ENCODE assay signal across 19 cellular contexts in genomic region chr16:2955779-2956565, GRCh38. TPM values are rescaled to one million over a fixed set of nuclear protein-coding genes. Genes with fewer than 3 reads are reported as not detected.
A peak's percentile ranks its signal among the peaks of the same experiment; 100 is the strongest.
DNase-seq lines count a peak whose midpoint lies in the region; TF ChIP-seq lines count a peak whose summit lies in the region.
"Had no signal": no experiment of that assay in that cellular context is flagged by ENCODE, and none has a peak within 500 bp of the region (broad histone marks: within the 10 kb centered on the region; RNA-seq: fewer than 3 reads in every experiment).

No MANE protein-coding gene starts in this region.

- no peak overlapping the region for H3K4me2 ChIP-seq in osteoblast (ENCODE audit: insufficient read depth, low read length)
- H3K4me2 ChIP-seq: KMS-11, SK-N-SH had no signal

- no peaks in the 10 kb centered on the region for H3K79me2 ChIP-seq in osteoblast (ENCODE audit: insufficient read depth, low read length)

- H3K4me1 ChIP-seq in osteoblast (ENCODE audit: insufficient read depth, low read length): no peaks in the 10 kb centered on the region

- TF ChIP-seq CTCF in NB4 (IDR thresholded peaks at IDR 0.05; ENCODE audit: low read depth, low read length): no peak
- TF ChIP-seq CTCF in osteoblast (IDR thresholded peaks at IDR 0.05; ENCODE audit: extremely low read depth, low read depth, low read length): no peak

- peak; percentile 27 for TF ChIP-seq POLR2A in NB4 (IDR thresholded peaks at IDR 0.05; ENCODE audit: extremely low read depth, insufficient read length)

- H3K27me3 ChIP-seq in osteoblast (ENCODE audit: insufficient read depth, low read length): peaks cover 18% of the 10 kb centered on the region

- no peaks in the 10 kb centered on the region for H3K9me3 ChIP-seq in osteoblast (ENCODE audit: low read depth, low read length)
- H3K9me3 ChIP-seq: SK-N-SH had no signal

- no peak overlapping the region for H3K27ac ChIP-seq in osteoblast (ENCODE audit: low read depth, low read length)
- H3K27ac ChIP-seq: KMS-11 had no signal

- H3K4me3 ChIP-seq in NB4 (ENCODE audit: low read depth, low read length) (no peak overlapping the region), osteoblast (ENCODE audit: insufficient read depth, low read length) (no peak overlapping the region)

- peak; percentile 38 for DNase-seq in SKM-1 treated with dmso at 0.1 percent for 144 hours (lab: John Stamatoyannopoulos, UW; ENCODE audit: unreplicated experiment)
- no peak for DNase-seq in SKM-1 (lab: John Stamatoyannopoulos, UW; ENCODE audit: unreplicated experiment)
- peak; percentile 83 for DNase-seq in NB4 (ENCODE audit: low read depth)
- peak; percentile 46 for DNase-seq in ecto neural progenitor cell (ENCODE audit: low spot score)
- DNase-seq in osteoblast (ENCODE audit: insufficient read length, low spot score, missing footprints): peak; percentile 73
- no peak for DNase-seq in DMS79 treated with DMSO at 0.1 percent for 48 hours (lab: John Stamatoyannopoulos, UW)
- no peak for DNase-seq in EL
- no peak for DNase-seq in NCI-H2107 (lab: John Stamatoyannopoulos, UW)
- DNase-seq: activated CD4-positive, alpha-beta T cell treated with anti-CD3 and anti-CD28 coated beads, Interleukin-2, amount 50 U/mL, for 4 hours; activated naive CD4-positive, alpha-beta T cell treated with anti-CD3 and anti-CD28 coated beads, Interleukin-2, amount 50 U/mL, for 16 hours; CD4-positive, CD25-positive, alpha-beta regulatory T cell; GOT3; kidney glomerular epithelial cell; midbrain; NCI-H1105 treated with DMSO at 0.1 percent for 48 hours; SK-N-SH; stimulated activated CD4-positive, alpha-beta T cell treated with anti-CD3 and anti-CD28 coated beads, Interleukin-12 subunit alpha, Interleukin-12 subunit beta, amount 100 ng/mL, for 4 hours had no signal

- no peaks in the 10 kb centered on the region for H4K20me1 ChIP-seq in osteoblast (ENCODE audit: insufficient read depth, low read length)

- H3K36me3 ChIP-seq in osteoblast (ENCODE audit: insufficient read depth, low read length): no peaks in the 10 kb centered on the region

- no peak overlapping the region for H2AFZ ChIP-seq in osteoblast (ENCODE audit: low read length)

RNA-seq across cellular contexts. Expression of gene KREMEN2, which starts 8.1 kb away (rescaled TPM):
- not detected in 2 replicates for total RNA-seq in osteoblast
- total RNA-seq: CD4-positive, CD25-positive, alpha-beta regulatory T cell had no signal

RNA-seq across cellular contexts. Expression of gene PAQR4, which starts 13.2 kb away (rescaled TPM):
- 1.5 and 1.8 TPM in 2 replicates for total RNA-seq in osteoblast

RNA-seq across cellular contexts. Expression of gene PKMYT1, which starts 24.3 kb away (rescaled TPM):
- 1.4 and 2.1 TPM in 2 replicates for total RNA-seq in osteoblast

RNA-seq across cellular contexts. Expression of gene FLYWCH1, which starts 44.2 kb away (rescaled TPM):
- 48.3 and 56.5 TPM in 2 replicates for total RNA-seq in osteoblast

RNA-seq across cellular contexts. Expression of gene CLDN9, which starts 56.8 kb away (rescaled TPM):
- total RNA-seq in osteoblast: not detected in 2 replicates
- total RNA-seq: CD4-positive, CD25-positive, alpha-beta regulatory T cell; neural crest cell had no signal

Comparison
In these comparisons a context has a peak if more than half of its experiments do, and no peak if none do; other contexts are left out.
1. DNase-seq: peak in SKM-1 treated with dmso at 0.1 percent for 144 hours (single experiment), NB4 (single experiment), ecto neural progenitor cell (single experiment) and osteoblast (single experiment); none in SKM-1 (single experiment), DMS79 treated with DMSO at 0.1 percent for 48 hours (single experiment), EL (single experiment) and NCI-H2107 (single experiment).